In genomic region chr17:33686171-33686570, GRCh38 we compare ENCODE assay signal across 12 cellular contexts.
A peak's percentile ranks its signal among the peaks of the same experiment; 100 is the strongest.
DNase-seq lines count a peak whose midpoint lies in the region; ATAC-seq, FAIRE-seq and TF ChIP-seq lines count a peak whose summit lies in the region.
"Had no signal": no experiment of that assay in that cellular context is flagged by ENCODE, and none has a peak within 500 bp of the region (broad histone marks: within the 10 kb centered on the region; RNA-seq: fewer than 3 reads in every experiment).

No MANE protein-coding gene starts in this region.

- FAIRE-seq in K562 (lab: Jason Lieb, UNC) = peak; percentile 75

- TF ChIP-seq CTCF in K562 (IDR thresholded peaks at IDR 0.05 in 2 of 3, conservative IDR thresholded peaks at IDR 0.05 in 1 of 3; ENCODE audit: insufficient read depth in 2 of 3, low read depth in 1 of 3, low read length in 3 of 3) (peak; percentile 62 to 86 (median 76)), progenitor cell of endocrine pancreas (IDR thresholded peaks at IDR 0.05; ENCODE audit: unreplicated experiment) (peak; percentile 51)

- no peaks in the 10 kb centered on the region for H3K36me3 Mint-ChIP-seq in progenitor cell of endocrine pancreas (ENCODE audit: insufficient read depth)
- H3K36me3 Mint-ChIP-seq in immature natural killer cell = no peaks in the 10 kb centered on the region
- H3K36me3 Mint-ChIP-seq: naive thymus-derived CD8-positive, alpha-beta T cell had no signal

- no peaks in the 10 kb centered on the region for H3K4me1 Mint-ChIP-seq in progenitor cell of endocrine pancreas (ENCODE audit: low read depth)
- no peaks in the 10 kb centered on the region for H3K4me1 Mint-ChIP-seq in immature natural killer cell

- TF ChIP-seq EP300 in K562 (IDR thresholded peaks at IDR 0.05; ENCODE audit: low read length) = no peak

- no peaks in the 10 kb centered on the region for H3K4me1 ChIP-seq in K562 (replicated peaks in 1 of 2; ENCODE audit: control insufficient read depth in 2 of 2, insufficient read depth in 2 of 2, low read length in 2 of 2)

- H3K4me3 Mint-ChIP-seq in progenitor cell of endocrine pancreas (ENCODE audit: low read depth) (no peak overlapping the region), immature natural killer cell (no peak overlapping the region)
- H3K4me3 Mint-ChIP-seq: naive thymus-derived CD8-positive, alpha-beta T cell had no signal

- H3K9ac ChIP-seq in K562 (ENCODE audit: insufficient read depth in 1 of 2, low read depth in 2 of 2, low read length in 2 of 2) = no peak overlapping the region

- ATAC-seq in activated CD4-positive, CD25-positive, alpha-beta regulatory T cell treated with anti-CD3 and anti-CD28 coated beads, Interleukin-2, amount 50 U/mL, for 24 hours = no peak
- ATAC-seq in K562 = peak; percentile 91
- ATAC-seq: naive thymus-derived CD8-positive, alpha-beta T cell had no signal

- H3K9me3 ChIP-seq in K562 (replicated peaks; ENCODE audit: control insufficient read depth, insufficient read depth, low read depth, low read length) = no peaks in the 10 kb centered on the region

- peaks cover 0 to 2% of the 10 kb centered on the region in 2 experiments; a peak in 2 of 5 replicates for H3K27me3 ChIP-seq in K562 (ENCODE audit: control insufficient read depth in 2 of 2, insufficient read depth in 2 of 2, low read length in 2 of 2)

- H3K4me3 ChIP-seq in K562 = no peak overlapping the region

- intact Hi-C loops in K562 (cut with micrococcal nuclease) = no loop called here

- H2AFZ ChIP-seq in K562 (ENCODE audit: low read depth, low read length) = no peak overlapping the region

- no peak overlapping the region; the same call in 1 of the 2 replicates for H3K4me2 ChIP-seq in K562 (ENCODE audit: insufficient read depth, low read length)

- POLR2A ChIA-PET in K562 (lab: Yijun Ruan, JAX) = interaction anchor here (0.5 to 0.6 kb wide), 3 partner anchors 77 to 154 kb away, joined by 3 read pairs; no protein-coding TSS in a partner anchor

- TF ChIP-seq RAD21 in K562 (CRISPR knock-in tag; conservative IDR thresholded peaks at IDR 0.05 in 1 of 2, IDR thresholded peaks at IDR 0.05 in 1 of 2) = peak in 1 of 2 experiments; percentile 49; a peak in 2 of 4 replicates

- H3K9me3 Mint-ChIP-seq in progenitor cell of endocrine pancreas (ENCODE audit: low read depth) = no peaks in the 10 kb centered on the region
- no peaks in the 10 kb centered on the region for H3K9me3 Mint-ChIP-seq in immature natural killer cell

- no peaks in the 10 kb centered on the region for H3K79me2 ChIP-seq in K562 (ENCODE audit: control insufficient read depth, insufficient read depth, low read length)

- in situ Hi-C loops in K562 (cut with MboI) = no loop called here

- no peaks in the 10 kb centered on the region for H3K9me1 ChIP-seq in K562 (ENCODE audit: control insufficient read depth, insufficient read depth, low read length)

- H3K27ac ChIP-seq in K562 (ENCODE audit: extremely low read depth, low read depth, low read length) = no peak overlapping the region

- no peaks in the 10 kb centered on the region for H3K36me3 ChIP-seq in K562 (ENCODE audit: control insufficient read depth, insufficient read depth, low read length)

- DNase-seq in activated CD4-positive, CD25-positive, alpha-beta regulatory T cell treated with anti-CD3 and anti-CD28 coated beads, Interleukin-2, amount 50 U/mL, for 72 hours = peak; percentile 34
- DNase-seq in HT1080 (ENCODE audit: low read depth) (peak; percentile 21), K562 (ENCODE audit: extremely low read depth in 1 of 4, low spot score in 3 of 4) (peak; percentile 56 to 78 (median 75)), progenitor cell of endocrine pancreas (ENCODE audit: low spot score, unreplicated experiment) (peak; percentile 14), immature natural killer cell (no peak), dermis blood vessel endothelial cell (no peak), SKM-1 (lab: John Stamatoyannopoulos, UW; ENCODE audit: unreplicated experiment) (no peak)
- DNase-seq: C1 segment of cervical spinal cord; effector CD8-positive, alpha-beta T cell; naive thymus-derived CD8-positive, alpha-beta T cell; NCI-H1694 treated with DMSO at 0.1 percent for 48 hours had no signal

- no TSS peak for BruUV-seq in K562 (replicated peaks; lab: Mats Ljungman, UMichigan)

- H4K20me1 ChIP-seq in K562 (replicated peaks; ENCODE audit: control insufficient read depth, insufficient read depth, low read length) = no peaks in the 10 kb centered on the region

- no peak overlapping the region for H3K27ac Mint-ChIP-seq in progenitor cell of endocrine pancreas
- no peak overlapping the region for H3K27ac Mint-ChIP-seq in immature natural killer cell
- H3K27ac Mint-ChIP-seq: naive thymus-derived CD8-positive, alpha-beta T cell had no signal

- CTCF ChIA-PET in K562 (lab: Yijun Ruan, JAX; ENCODE audit: low intra/inter-chr PET ratio) = interaction anchor here (1.1 kb wide), 1 partner anchor 513 kb away, joined by 3 read pairs; no protein-coding TSS in a partner anchor

- 2% methylated on average over 4 of the region's 4 CpGs for WGBS in K562 (ENCODE audit: insufficient coverage, low coverage, missing lambda C conversion rate)

- TF ChIP-seq POLR2A in K562 (conservative IDR thresholded peaks at IDR 0.05) = no peak

- H3K27me3 Mint-ChIP-seq in progenitor cell of endocrine pancreas = no peaks in the 10 kb centered on the region
- H3K27me3 Mint-ChIP-seq in immature natural killer cell (ENCODE audit: low read depth in 3 of 3) = peaks cover 0 to 5% (median 0%) of the 10 kb centered on the region in 3 donors

TF ChIP-seq in K562, 482 proteins besides CTCF, POLR2A, EP300 and RAD21:
- TF ChIP-seq CTCFL (IDR thresholded peaks at IDR 0.05; ENCODE audit: borderline replicate concordance, insufficient read depth, low read depth, low read length, poor library complexity, severe bottlenecking) = peak; percentile 31
- TF ChIP-seq ZNF143 (CRISPR knock-in tag; IDR thresholded peaks at IDR 0.05) = peak; percentile 42; the same call in 1 of the 2 replicates
- TF ChIP-seq KLF16 (IDR thresholded peaks at IDR 0.05) = peak; percentile 48; the same call in 1 of the 2 replicates
- no peak for TF ChIP-seq LARP7 (IDR thresholded peaks at IDR 0.05)
- TF ChIP-seq PTRF (tag; IDR thresholded peaks at IDR 0.05) = no peak
- TF ChIP-seq GTF2B (IDR thresholded peaks at IDR 0.05; ENCODE audit: extremely low read depth, insufficient read length) = no peak
- TF ChIP-seq NONO (IDR thresholded peaks at IDR 0.05; ENCODE audit: low read depth in 2 of 2, low read length in 1 of 2) = no peak
- TF ChIP-seq SMC3 (conservative IDR thresholded peaks at IDR 0.05; ENCODE audit: insufficient read depth, low read depth, low read length) = 0 out of 2 replicates have a peak, but pooled peaks have one; percentile 5

Comparison
In these comparisons a context has a peak if more than half of its experiments do, and no peak if none do; other contexts are left out.
1. DNase-seq: peak in activated CD4-positive, CD25-positive, alpha-beta regulatory T cell treated with anti-CD3 and anti-CD28 coated beads, Interleukin-2, amount 50 U/mL, for 72 hours (single experiment), HT1080 (single experiment), K562 (4 of 4) and progenitor cell of endocrine pancreas (single experiment); none in immature natural killer cell (0 of 3), dermis blood vessel endothelial cell (single experiment) and SKM-1 (single experiment).